In genomic region chr12:32879066-32879465, GRCh38 we compare ENCODE assay signal across 7 cellular contexts. TPM values are rescaled to one million over a fixed set of nuclear protein-coding genes. Genes with fewer than 3 reads are reported as not detected.
A peak's percentile ranks its signal among the peaks of the same experiment; 100 is the strongest.
DNase-seq lines count a peak whose midpoint lies in the region; ATAC-seq and TF ChIP-seq lines count a peak whose summit lies in the region.
"Not testable (repeated sequence)": the region's sequence is repeated elsewhere in the genome, so short reads cannot be mapped to it uniquely, and the experiment has no call there.

No MANE protein-coding gene starts in this region.

- H4K20me1 ChIP-seq in KMS-11 (ENCODE audit: insufficient read depth): not testable (repeated sequence)

- not testable (repeated sequence) for H3K4me3 ChIP-seq in KMS-11 (IDR thresholded peaks at IDR 0.05; ENCODE audit: insufficient read depth, low read depth, low read length); body of pancreas; right atrium auricular region; mucosa of descending colon; transverse colon
- H3K4me3 ChIP-seq in heart left ventricle (peak overlapping the region in 3 of 12 donors; percentile 0 to 50 (median 28)), psoas muscle (peak overlapping the region; percentile 4)

- not testable (repeated sequence) for ATAC-seq in body of pancreas, heart left ventricle, psoas muscle
- peak; percentile 47 for ATAC-seq in mucosa of descending colon

- peak overlapping the region; percentile 12; the same call in 1 of the 2 replicates for H3K4me2 ChIP-seq in KMS-11

- intact Hi-C loops in body of pancreas (cut with DNase I); mucosa of descending colon (cut with DNase I, micrococcal nuclease); psoas muscle (cut with DNase I); transverse colon (cut with DNase I; ENCODE audit: low total_unique reads): not testable (repeated sequence)
- intact Hi-C loops in heart left ventricle (cut with DNase I): loop anchor here in 5 of 10 donors (2.0 to 5.0 kb wide), 3 partner anchors 16 to 57 kb away; no protein-coding TSS in a partner anchor

- not testable (repeated sequence) for TF ChIP-seq EP300 in transverse colon (IDR thresholded peaks at IDR 0.05; ENCODE audit: low read depth)

- H2AFZ ChIP-seq in KMS-11 (ENCODE audit: low read depth): not testable (repeated sequence)

- not testable (repeated sequence) for H3K36me3 ChIP-seq in KMS-11 (ENCODE audit: insufficient read depth); body of pancreas (replicated peaks in 1 of 2; ENCODE audit: insufficient read depth in 1 of 2, low read depth in 2 of 2); right atrium auricular region; mucosa of descending colon (ENCODE audit: low read depth); psoas muscle (ENCODE audit: insufficient read depth in 1 of 2, low read depth in 1 of 2); transverse colon
- peaks cover 0 to 15% (median 0%) of the 10 kb centered on the region in 9 donors for H3K36me3 ChIP-seq in heart left ventricle

- H3K4me1 ChIP-seq in KMS-11 (ENCODE audit: low read depth, poor library complexity, severe bottlenecking) (peaks cover 66% of the 10 kb centered on the region), body of pancreas (peaks cover 14% of the 10 kb centered on the region), heart left ventricle (peaks cover 0 to 71% (median 12%) of the 10 kb centered on the region in 12 donors), right atrium auricular region (peaks cover 0 to 67% of the 10 kb centered on the region in 2 donors), mucosa of descending colon (ENCODE audit: low read depth) (peaks cover 32% of the 10 kb centered on the region), transverse colon (peaks cover 0 to 32% (median 16%) of the 10 kb centered on the region in 4 donors)
- H3K4me1 ChIP-seq in psoas muscle: not testable (repeated sequence)

- not testable (repeated sequence) for DNase-seq in body of pancreas; right atrium auricular region (ENCODE audit: low spot score); psoas muscle
- DNase-seq in heart left ventricle (peak in 1 of 5 donors; percentile 16), mucosa of descending colon (peak in 2 of 3 donors; percentile 29 to 59), transverse colon (peak; percentile 34)

- 83 to 89% methylated on average over 7 of the region's 7 CpGs for WGBS in body of pancreas, 2 donors
- 63 to 72% (median 66%) methylated on average over 7 of the region's 7 CpGs for WGBS in heart left ventricle, 4 donors
- 79 to 91% (median 83%) methylated on average over 7 of the region's 7 CpGs for WGBS in psoas muscle, 3 donors
- 62 to 67% methylated on average over 6 to 7 of the region's 7 CpGs for WGBS in transverse colon (ENCODE audit: low coverage in 1 of 2), 2 donors

- TF ChIP-seq POLR2A in body of pancreas (IDR thresholded peaks at IDR 0.05); heart left ventricle (IDR thresholded peaks at IDR 0.05); transverse colon (IDR thresholded peaks at IDR 0.05): not testable (repeated sequence)

- H3K79me2 ChIP-seq in KMS-11 (ENCODE audit: insufficient read depth, low read depth): peaks cover 30% of the 10 kb centered on the region

- in situ Hi-C loops in transverse colon (cut with MboI; ENCODE audit: low pct_ligation_motif_present in 1 of 4, low pct_unique_long_range_greater_than_20kb in 1 of 4, low sequenced_read_pairs in 3 of 4): not testable (repeated sequence)

- TF ChIP-seq CTCF in KMS-11 (conservative IDR thresholded peaks at IDR 0.05; ENCODE audit: low read depth, low read length); body of pancreas (IDR thresholded peaks at IDR 0.05); heart left ventricle (IDR thresholded peaks at IDR 0.05); right atrium auricular region (IDR thresholded peaks at IDR 0.05); mucosa of descending colon (IDR thresholded peaks at IDR 0.05); psoas muscle (IDR thresholded peaks at IDR 0.05); transverse colon (IDR thresholded peaks at IDR 0.05): not testable (repeated sequence)

- not testable (repeated sequence) for H3K9me3 ChIP-seq in body of pancreas, heart left ventricle, right atrium auricular region, mucosa of descending colon, psoas muscle, transverse colon

- not testable (repeated sequence) for H3K9ac ChIP-seq in KMS-11

- H3K27me3 ChIP-seq in KMS-11 (ENCODE audit: insufficient read depth, low read depth); body of pancreas; heart left ventricle; right atrium auricular region; psoas muscle (ENCODE audit: insufficient read depth in 3 of 3, low read length in 2 of 3); transverse colon: not testable (repeated sequence)

- H3K27ac ChIP-seq in KMS-11: not testable (repeated sequence)
- H3K27ac ChIP-seq in body of pancreas: peak overlapping the region; percentile 67 to 81 (median 76)
- peak overlapping the region; percentile 68 to 97 (median 86) for H3K27ac ChIP-seq in heart left ventricle
- peak overlapping the region; percentile 77 to 86 for H3K27ac ChIP-seq in right atrium auricular region
- peak overlapping the region; percentile 76 for H3K27ac ChIP-seq in psoas muscle
- H3K27ac ChIP-seq in transverse colon: peak overlapping the region; percentile 62 to 69 (median 64)

RNA-seq across cellular contexts. Expression of gene PKP2, which starts 17.5 kb away (rescaled TPM):
- total RNA-seq in body of pancreas (10 to 100 TPM in 1 of 2 donors, 1 to 10 TPM in 1; 6.9 to 31.9 TPM), heart left ventricle (100 to 1,000 TPM; 269 to 576 (median 402) TPM), right atrium auricular region (100 to 1,000 TPM; 195 to 271 TPM), mucosa of descending colon (100 to 1,000 TPM in 2 of 3 donors, 10 to 100 TPM in 1; 85.0 to 189 (median 147) TPM), psoas muscle (1 to 10 TPM; 2.8 to 7.8 (median 5.6) TPM), transverse colon (100 to 1,000 TPM in 3 of 4 donors, 10 to 100 TPM in 1; 92.0 to 253 (median 108) TPM)
- polyA plus RNA-seq in heart left ventricle (100 to 1,000 TPM; 111 to 206 TPM), psoas muscle (1 to 10 TPM; 2.5 to 4.0 (median 3.8) TPM)
